ENCODE assay signal across 7 cellular contexts in the genomic region with DNA sequence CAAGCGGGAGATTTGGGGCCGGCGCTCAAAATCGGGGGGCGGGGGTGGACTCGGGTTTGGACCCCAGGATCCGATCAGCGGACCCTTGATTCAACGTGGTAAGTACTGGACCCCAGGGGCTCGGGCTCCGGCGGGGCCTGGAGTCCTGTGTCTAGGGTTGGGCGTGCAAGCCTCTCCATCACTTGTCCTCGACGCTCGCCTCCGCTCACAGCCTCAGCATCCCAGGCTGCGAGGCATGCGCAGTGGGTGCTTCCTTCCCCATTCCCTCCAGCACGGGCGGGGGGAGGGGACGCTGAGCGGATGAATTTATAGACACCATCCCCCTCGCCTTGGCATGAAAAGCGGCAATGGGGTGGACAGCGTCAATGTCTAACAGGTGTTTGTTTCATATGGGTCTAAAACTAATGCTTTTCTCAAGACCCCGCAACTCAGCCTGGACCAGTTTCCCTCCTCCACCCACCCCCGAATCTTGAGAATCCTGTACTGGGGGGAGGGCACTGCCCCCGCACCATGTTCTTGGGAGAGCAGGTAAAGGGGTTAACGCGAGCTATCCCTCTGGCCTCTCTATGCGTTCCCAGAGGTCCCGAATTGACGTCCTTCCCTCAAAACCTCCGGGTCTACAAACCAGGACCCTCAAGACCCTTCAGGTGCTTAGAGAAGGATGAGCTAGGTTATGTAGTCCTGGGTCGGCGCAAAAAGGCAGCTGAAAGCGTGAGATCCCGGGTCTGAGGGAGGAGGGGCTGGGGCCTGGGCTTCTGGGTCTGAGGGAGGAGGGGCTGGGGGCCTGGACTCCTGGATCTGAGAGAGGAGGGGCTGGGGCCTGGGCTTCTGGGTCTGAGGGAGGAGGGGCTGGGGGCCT. TPM values are rescaled to one million over a fixed set of nuclear protein-coding genes. Genes with fewer than 3 reads are reported as not detected.
DNase-seq lines count a peak whose midpoint lies in the region; ATAC-seq and TF ChIP-seq lines count a peak whose summit lies in the region.

No MANE protein-coding gene starts in this region.

- peaks cover 31% of the 10 kb centered on the region for H3K27me3 Mint-ChIP-seq in GM23338 (ENCODE audit: insufficient read depth, low read depth, poor library complexity)
- peaks cover 6% of the 10 kb centered on the region for H3K27me3 Mint-ChIP-seq in brain

- peak overlapping the region; percentile 95 for H3K27ac Mint-ChIP-seq in GM23338
- peak overlapping the region; percentile 94 to 100 (median 99) for H3K27ac Mint-ChIP-seq in brain

- no CpG with 5 or more reads among the region's 39 CpGs for WGBS in iPS DF 6.9 (ENCODE audit: insufficient coverage, insufficient read length)

- intact Hi-C loops in sciatic nerve (cut with DNase I), result no loop called here

- peaks cover 20% of the 10 kb centered on the region for H4K20me1 ChIP-seq in GM23338 (replicated peaks; ENCODE audit: insufficient read depth)

- no peaks in the 10 kb centered on the region for H3K9me2 ChIP-seq in GM23338 (ENCODE audit: insufficient read depth)

- no peak for TF ChIP-seq CTCF in GM23338 (conservative IDR thresholded peaks at IDR 0.05; ENCODE audit: low read depth in 2 of 2)
- no peak for TF ChIP-seq CTCF in brain (conservative IDR thresholded peaks at IDR 0.05)

- H3K79me2 ChIP-seq in GM23338 (replicated peaks; ENCODE audit: insufficient read depth), result peaks cover 8% of the 10 kb centered on the region

- no peaks in the 10 kb centered on the region for H3K9me3 ChIP-seq in iPS DF 6.9 (ENCODE audit: control insufficient read depth, insufficient read depth, low read length)

- H3K4me2 ChIP-seq in GM23338, result peak overlapping the region; percentile 99

- H3K27me3 ChIP-seq in GM23338 (ENCODE audit: insufficient read depth) (no peaks in the 10 kb centered on the region), iPS DF 6.9 (ENCODE audit: control insufficient read depth, insufficient read depth, low read length) (no peaks in the 10 kb centered on the region)

- H3K9me3 Mint-ChIP-seq in GM23338 (peaks cover 8% of the 10 kb centered on the region), brain (peaks cover 0 to 10% (median 0%) of the 10 kb centered on the region in 5 experiments)

- DNase-seq in GM23338 (ENCODE audit: low spot score) (peak; percentile 90), NCI-H526 (lab: John Stamatoyannopoulos, UW) (peak; percentile 76 to 88), iPS DF 6.9 (ENCODE audit: low read depth, low spot score) (no peak), sciatic nerve (ENCODE audit: low spot score) (peak; percentile 74)

- H3K36me3 ChIP-seq in GM23338 (ENCODE audit: insufficient read depth) (no peaks in the 10 kb centered on the region), iPS DF 6.9 (ENCODE audit: control insufficient read depth, insufficient read depth, low read length) (peaks cover 10% of the 10 kb centered on the region; the same call in 1 of the 2 replicates)

- H3K4me3 ChIP-seq in GM23338 (peak overlapping the region; percentile 97), iPS DF 6.9 (ENCODE audit: low read length) (peak overlapping the region; percentile 54; the same call in 1 of the 2 replicates)

- H3K4me1 ChIP-seq in GM23338 (ENCODE audit: insufficient read depth) (peaks cover 25% of the 10 kb centered on the region), iPS DF 6.9 (ENCODE audit: control insufficient read depth, insufficient read depth, low read length) (peaks cover 5% of the 10 kb centered on the region)

- H3F3A ChIP-seq in GM23338 (replicated peaks; ENCODE audit: low read depth), result peaks cover 42% of the 10 kb centered on the region

- no peak overlapping the region for H2AFZ ChIP-seq in GM23338

- ATAC-seq in GM23338 (peak; percentile 34), sciatic nerve (peak; percentile 78), HG03432 (IDR thresholded peaks at IDR 0.05; ENCODE audit: unreplicated experiment) (no peak), HG03039 (IDR thresholded peaks at IDR 0.05; ENCODE audit: unreplicated experiment) (no peak)

- peaks cover 37% of the 10 kb centered on the region for H3K36me3 Mint-ChIP-seq in GM23338 (ENCODE audit: low read depth)
- peaks cover 21% of the 10 kb centered on the region for H3K36me3 Mint-ChIP-seq in brain

- H3K4me1 Mint-ChIP-seq in GM23338 (peaks cover 35% of the 10 kb centered on the region), brain (peaks cover 50% of the 10 kb centered on the region)

- peak overlapping the region; percentile 94 for H3K4me3 Mint-ChIP-seq in GM23338
- H3K4me3 Mint-ChIP-seq in brain, result peak overlapping the region; percentile 90 to 98 (median 95)

- no peak overlapping the region for H3K27ac ChIP-seq in GM23338 (ENCODE audit: low read depth)
- no peak overlapping the region for H3K27ac ChIP-seq in iPS DF 6.9 (ENCODE audit: low read length)

TF ChIP-seq in GM23338, 12 proteins besides CTCF, POLR2A, EP300 and RAD21 (continues in another document):
- TF ChIP-seq ZNF331 (CRISPR knock-in tag; IDR thresholded peaks at IDR 0.05; ENCODE audit: low read depth) (no peak), CREB1 (CRISPR knock-in tag; IDR thresholded peaks at IDR 0.05; ENCODE audit: low read depth) (no peak), POLR2AphosphoS5 (IDR thresholded peaks at IDR 0.05; ENCODE audit: low read depth) (no peak), JUNB (IDR thresholded peaks at IDR 0.05; ENCODE audit: unreplicated experiment) (no peak), STAT1 (IDR thresholded peaks at IDR 0.05; ENCODE audit: unreplicated experiment) (no peak)

RNA-seq across cellular contexts. Expression of gene CPT1C, which starts 0.6 kb away (rescaled TPM):
- 46.8 and 63.4 TPM in 2 replicates for total RNA-seq in GM23338 (2014; rRNA removed; shearing (Covaris generic))
- polyA plus RNA-seq in GM23338 (2016; fragmentation: Nextera tagmentation; extraction: Ambion mirVana), result 77.3 and 79.3 TPM in 2 replicates
- polyA plus RNA-seq in brain (ENCODE audit: insufficient read depth, low read depth, low replicate concordance), result 65.1 TPM
- total RNA-seq in sciatic nerve, result 5.9 TPM

RNA-seq across cellular contexts. Expression of gene ADM5, which starts 2.1 kb away (rescaled TPM):
- 3.1 and 5.7 TPM in 2 replicates for total RNA-seq in GM23338 (2014; rRNA removed; shearing (Covaris generic))
- polyA plus RNA-seq in GM23338 (2016; fragmentation: Nextera tagmentation; extraction: Ambion mirVana) (2.6 and 2.8 TPM in 2 replicates), brain (ENCODE audit: insufficient read depth, low read depth, low replicate concordance) (1.7 TPM)
- 3.7 TPM for total RNA-seq in sciatic nerve

RNA-seq across cellular contexts. Expression of gene PRMT1, which starts 14.4 kb away (rescaled TPM):
- total RNA-seq in GM23338 (2014; rRNA removed; shearing (Covaris generic)), result 700 and 762 TPM in 2 replicates
- polyA plus RNA-seq in GM23338 (2016; fragmentation: Nextera tagmentation; extraction: Ambion mirVana) (587 and 590 TPM in 2 replicates), brain (ENCODE audit: insufficient read depth, low read depth, low replicate concordance) (243 TPM)
- total RNA-seq in sciatic nerve, result 103 TPM

RNA-seq across cellular contexts. Expression of gene BCL2L12, which starts 25.7 kb away (rescaled TPM):
- total RNA-seq in GM23338 (2014; rRNA removed; shearing (Covaris generic)), result 30.6 and 61.3 TPM in 2 replicates
- polyA plus RNA-seq in GM23338 (2016; fragmentation: Nextera tagmentation; extraction: Ambion mirVana) (102 and 114 TPM in 2 replicates), brain (ENCODE audit: insufficient read depth, low read depth, low replicate concordance) (11.5 TPM)
- 11.5 TPM for total RNA-seq in sciatic nerve

RNA-seq across cellular contexts. Expression of gene IRF3, which starts 25.8 kb away (rescaled TPM):
- 89.3 and 164 TPM in 2 replicates for total RNA-seq in GM23338 (2014; rRNA removed; shearing (Covaris generic))
- 57.4 and 72.4 TPM in 2 replicates for polyA plus RNA-seq in GM23338 (2016; fragmentation: Nextera tagmentation; extraction: Ambion mirVana)
- polyA plus RNA-seq in brain (ENCODE audit: insufficient read depth, low read depth, low replicate concordance), result 80.8 TPM
- total RNA-seq in sciatic nerve, result 76.7 TPM

Comparison
In these comparisons a context has a peak if more than half of its experiments do, and no peak if none do; other contexts are left out.
1. ATAC-seq: peak in GM23338 (single experiment) and sciatic nerve (single experiment); none in HG03432 (single experiment) and HG03039 (single experiment).